In the genomic region with DNA sequence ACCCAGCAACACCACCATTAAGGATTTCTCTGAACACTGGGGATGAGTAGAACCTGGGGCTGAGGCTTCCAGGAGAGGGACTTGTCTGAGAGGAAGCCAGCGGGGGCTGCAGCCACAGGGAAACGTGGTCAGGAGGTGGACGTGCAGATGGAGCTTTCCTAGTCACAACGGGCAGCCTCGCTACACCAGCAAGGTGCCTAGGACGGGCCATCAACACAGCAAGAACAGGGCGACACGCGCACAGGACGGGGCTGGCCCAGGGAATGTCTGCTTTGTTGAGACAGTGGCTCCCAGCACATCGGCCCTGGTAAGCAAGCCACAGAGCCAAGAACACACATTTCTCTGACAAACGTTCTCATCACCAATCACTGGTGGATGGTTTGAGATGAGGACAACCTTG, we compare ENCODE assay signal across 25 cellular contexts.
"Had no signal": no experiment of that assay in that cellular context is flagged by ENCODE, and none has a peak within 500 bp of the region (broad histone marks: within the 10 kb centered on the region; RNA-seq: fewer than 3 reads in every experiment).

No MANE protein-coding gene starts in this region.

- H3K4me1 Mint-ChIP-seq: stimulated activated memory B cell treated with anti-CD40 and anti-IgM and Interleukin-4, amounts not matched to agents 10 μg/mL and 1 μg/mL and 100 μg/mL, for 72 hours; stimulated activated naive CD8-positive, alpha-beta T cell treated with anti-CD3 and anti-CD28 coated beads, Interleukin-15, amount 100 ng/mL, for 72 hours had no signal

- H3K9ac ChIP-seq: neural progenitor cell, parathyroid adenoma had no signal

- ATAC-seq: heart left ventricle; left lobe of liver; natural killer cell treated with Interleukin-12 subunit alpha and Interleukin-12 subunit beta and Interleukin-15 and Interleukin-18, amount 100 ng/mL, for 72 hours; stimulated activated memory B cell treated with anti-CD40 and anti-IgM and Interleukin-4, amounts not matched to agents 10 μg/mL and 1 μg/mL and 100 μg/mL, for 72 hours; stimulated activated naive CD8-positive, alpha-beta T cell treated with anti-CD3 and anti-CD28 coated beads, Interleukin-15, amount 100 ng/mL, for 72 hours had no signal

- H3K4me3 ChIP-seq: colonic mucosa, heart left ventricle, lung, neural progenitor cell, prostate gland, right lobe of liver, testis, tibial nerve, upper lobe of right lung, vagina had no signal

- H3K27me3 ChIP-seq: colonic mucosa, heart left ventricle, neural progenitor cell, right lobe of liver, testis, tibial nerve, upper lobe of right lung, vagina had no signal

- H3K4me2 ChIP-seq: neural progenitor cell had no signal

- H2AFZ ChIP-seq: neural progenitor cell, parathyroid adenoma had no signal

- H3K9me3 Mint-ChIP-seq: natural killer cell treated with Interleukin-12 subunit alpha and Interleukin-12 subunit beta and Interleukin-15 and Interleukin-18, amount 100 ng/mL, for 72 hours; neural progenitor cell; stimulated activated memory B cell treated with anti-CD40 and anti-IgM and Interleukin-4, amounts not matched to agents 10 μg/mL and 1 μg/mL and 100 μg/mL, for 72 hours; stimulated activated naive CD8-positive, alpha-beta T cell treated with anti-CD3 and anti-CD28 coated beads, Interleukin-15, amount 100 ng/mL, for 72 hours had no signal

- H3K4me3 Mint-ChIP-seq: natural killer cell treated with Interleukin-12 subunit alpha and Interleukin-12 subunit beta and Interleukin-15 and Interleukin-18, amount 100 ng/mL, for 72 hours; neural progenitor cell; stimulated activated memory B cell treated with anti-CD40 and anti-IgM and Interleukin-4, amounts not matched to agents 10 μg/mL and 1 μg/mL and 100 μg/mL, for 72 hours; stimulated activated naive CD8-positive, alpha-beta T cell treated with anti-CD3 and anti-CD28 coated beads, Interleukin-15, amount 100 ng/mL, for 72 hours had no signal

- H3K27me3 Mint-ChIP-seq: natural killer cell treated with Interleukin-12 subunit alpha and Interleukin-12 subunit beta and Interleukin-15 and Interleukin-18, amount 100 ng/mL, for 72 hours; stimulated activated memory B cell treated with anti-CD40 and anti-IgM and Interleukin-4, amounts not matched to agents 10 μg/mL and 1 μg/mL and 100 μg/mL, for 72 hours; stimulated activated naive CD8-positive, alpha-beta T cell treated with anti-CD3 and anti-CD28 coated beads, Interleukin-15, amount 100 ng/mL, for 72 hours had no signal

- H3K4me1 ChIP-seq: colonic mucosa, neural progenitor cell, parathyroid adenoma, prostate gland, right lobe of liver, testis, tibial nerve, upper lobe of right lung, vagina had no signal

- H3K27ac Mint-ChIP-seq: natural killer cell treated with Interleukin-12 subunit alpha and Interleukin-12 subunit beta and Interleukin-15 and Interleukin-18, amount 100 ng/mL, for 72 hours; neural progenitor cell; stimulated activated memory B cell treated with anti-CD40 and anti-IgM and Interleukin-4, amounts not matched to agents 10 μg/mL and 1 μg/mL and 100 μg/mL, for 72 hours had no signal

- DNase-seq: colonic mucosa; dermis blood vessel endothelial cell; erythroblast; foreskin melanocyte; hippocampal formation; mesenchymal stem cell; midbrain; occipital lobe; right lobe of liver; stimulated activated CD4-positive, alpha-beta T cell treated with anti-CD3 and anti-CD28 coated beads, Interleukin-15, amount 100 ng/mL, for 24 hours; stimulated activated CD4-positive, alpha-beta T cell treated with anti-CD3 and anti-CD28 coated beads, Interleukin-1b, Interleukin-23, amount 100 ng/mL, for 48 hours; stimulated activated CD4-positive, alpha-beta T cell treated with anti-CD3 and anti-CD28 coated beads, Interleukin-4, amount 100 ng/mL, for 24 hours; stimulated activated naive CD8-positive, alpha-beta T cell treated with anti-CD3 and anti-CD28 coated beads, Interleukin-15, amount 100 ng/mL, for 72 hours; testis; upper lobe of right lung had no signal

- H3K27ac ChIP-seq: colonic mucosa, heart left ventricle, neural progenitor cell, parathyroid adenoma, prostate gland, right lobe of liver, testis, tibial nerve, upper lobe of right lung, vagina had no signal

- H3K9me3 ChIP-seq: colonic mucosa, heart left ventricle, prostate gland, right lobe of liver, testis, tibial nerve, upper lobe of right lung, vagina had no signal
